In the genomic region with DNA sequence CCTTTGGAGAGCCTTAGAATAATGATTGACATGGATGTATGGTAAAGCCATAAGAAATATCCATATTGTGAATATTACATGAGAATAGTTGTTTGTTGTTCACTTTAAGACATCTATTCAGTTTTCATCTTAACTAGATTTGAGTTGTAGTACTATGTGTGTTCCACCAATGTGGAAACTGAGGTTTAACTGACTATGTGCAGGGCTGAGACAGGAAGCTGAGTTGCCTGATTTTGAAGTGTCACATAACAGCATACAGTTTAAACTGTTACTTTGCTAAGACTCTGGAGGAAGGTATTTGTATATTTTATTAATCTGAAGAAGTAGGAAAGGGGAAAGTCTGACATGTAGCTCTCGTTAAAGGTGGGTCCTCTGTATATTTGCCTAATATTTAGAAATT, we compare ENCODE assay signal across 17 cellular contexts. TPM values are rescaled to one million over a fixed set of nuclear protein-coding genes. Genes with fewer than 3 reads are reported as not detected.
A peak's percentile ranks its signal among the peaks of the same experiment; 100 is the strongest.
DNase-seq lines count a peak whose midpoint lies in the region; ATAC-seq, FAIRE-seq and TF ChIP-seq lines count a peak whose summit lies in the region.
"Had no signal": no experiment of that assay in that cellular context is flagged by ENCODE, and none has a peak within 500 bp of the region (broad histone marks: within the 10 kb centered on the region; RNA-seq: fewer than 3 reads in every experiment).

No MANE protein-coding gene starts in this region.

- no peaks in the 10 kb centered on the region for H3K9me1 ChIP-seq in K562 (ENCODE audit: control insufficient read depth, insufficient read depth, low read length)

- TF ChIP-seq POLR2A in K562 (conservative IDR thresholded peaks at IDR 0.05) = no peak

- TF ChIP-seq RAD21 in K562 (CRISPR knock-in tag; conservative IDR thresholded peaks at IDR 0.05 in 1 of 2, IDR thresholded peaks at IDR 0.05 in 1 of 2) = no peak

- 87% methylated on average over 1 of the region's 1 CpG for WGBS in K562 (ENCODE audit: insufficient coverage, low coverage, missing lambda C conversion rate)

- H3K9me3 ChIP-seq in OCI-LY1 (ENCODE audit: low read length) = no peaks in the 10 kb centered on the region
- H3K9me3 ChIP-seq in K562 (replicated peaks; ENCODE audit: control insufficient read depth, insufficient read depth, low read depth, low read length) = no peaks in the 10 kb centered on the region
- no peaks in the 10 kb centered on the region for H3K9me3 ChIP-seq in skeletal muscle satellite cell (replicated peaks; ENCODE audit: low read length)
- H3K9me3 ChIP-seq: HAP-1, heart right ventricle, tibial nerve had no signal

- peaks cover 40% of the 10 kb centered on the region for H3K4me1 Mint-ChIP-seq in activated CD8-positive, alpha-beta memory T cell treated with anti-CD3 and anti-CD28 coated beads, Interleukin-2, amount 10 ng/mL, durations not matched to agents 7 days and 5 days

- H3K36me3 Mint-ChIP-seq in activated CD8-positive, alpha-beta memory T cell treated with anti-CD3 and anti-CD28 coated beads, Interleukin-2, amount 10 ng/mL, durations not matched to agents 7 days and 5 days = peaks cover 51% of the 10 kb centered on the region

- in situ Hi-C loops in K562 (cut with MboI) = no loop called here

- no peak for FAIRE-seq in K562 (lab: Jason Lieb, UNC)

- no peaks in the 10 kb centered on the region for H3K9me3 Mint-ChIP-seq in activated CD8-positive, alpha-beta memory T cell treated with anti-CD3 and anti-CD28 coated beads, Interleukin-2, amount 10 ng/mL, durations not matched to agents 7 days and 5 days (ENCODE audit: low read depth)

- DNase-seq in activated CD8-positive, alpha-beta memory T cell treated with anti-CD3 and anti-CD28 coated beads, Interleukin-2, amount 10 ng/mL, durations not matched to agents 7 days and 5 days = no peak
- DNase-seq in activated CD8-positive, alpha-beta memory T cell treated with anti-CD3 and anti-CD28 coated beads, Interleukin-2, amount 50 U/mL, for 48 hours = no peak
- DNase-seq in K562 (ENCODE audit: extremely low read depth in 1 of 4, low spot score in 3 of 4) (no peak), HK-2 (ENCODE audit: unreplicated experiment) (no peak), DMS153 treated with DMSO at 0.1 percent for 48 hours (lab: John Stamatoyannopoulos, UW; ENCODE audit: unreplicated experiment) (no peak)
- DNase-seq: activated naive CD4-positive, alpha-beta T cell; cerebellar nuclear complex; heart right ventricle; NCI-H187; NCI-H526; SHP77 treated with DMSO at 0.1 percent for 48 hours had no signal

- no peak for ATAC-seq in activated CD8-positive, alpha-beta memory T cell treated with anti-CD3 and anti-CD28 coated beads, Interleukin-2, amount 10 ng/mL, durations not matched to agents 7 days and 5 days
- no peak for ATAC-seq in K562
- ATAC-seq in GM19467 (IDR thresholded peaks at IDR 0.05; ENCODE audit: unreplicated experiment) = no peak
- ATAC-seq: heart right ventricle had no signal

- CTCF ChIA-PET in activated CD8-positive, alpha-beta memory T cell treated with anti-CD3 and anti-CD28 coated beads, Interleukin-2, amount 10 ng/mL, durations not matched to agents 7 days and 5 days (lab: Charles Lee) = interaction anchor here (0.8 to 1.8 kb wide), 5 partner anchors 8 to 156 kb away, joined by 3 to 7 read pairs (median 4); no protein-coding TSS in a partner anchor
- CTCF ChIA-PET in K562 (lab: Yijun Ruan, JAX; ENCODE audit: low intra/inter-chr PET ratio) = no interaction called here

- no peak for TF ChIP-seq EP300 in K562 (IDR thresholded peaks at IDR 0.05; ENCODE audit: low read length)

- peaks cover 19% of the 10 kb centered on the region for H3K4me1 ChIP-seq in OCI-LY1 (ENCODE audit: insufficient read depth, low read length, severe bottlenecking)
- H3K4me1 ChIP-seq in K562 (replicated peaks in 1 of 2; ENCODE audit: control insufficient read depth in 2 of 2, insufficient read depth in 2 of 2, low read length in 2 of 2) = peaks cover 0 to 2% of the 10 kb centered on the region in 2 experiments; a peak in 2 of 5 replicates
- H3K4me1 ChIP-seq in skeletal muscle satellite cell (ENCODE audit: control insufficient read depth, insufficient read depth, low read length) = peaks cover 37% of the 10 kb centered on the region

- no peak overlapping the region for H3K27ac ChIP-seq in OCI-LY1 (ENCODE audit: low read depth, low read length, poor library complexity, severe bottlenecking)
- no peak overlapping the region for H3K27ac ChIP-seq in K562 (ENCODE audit: extremely low read depth, low read depth, low read length)
- H3K27ac ChIP-seq: epithelial cell of prostate, heart right ventricle, tibial nerve had no signal

- intact Hi-C loops in K562 (cut with micrococcal nuclease) = no loop called here

- H2AFZ ChIP-seq in OCI-LY1 (ENCODE audit: low read length) (no peak overlapping the region), K562 (ENCODE audit: low read depth, low read length) (no peak overlapping the region)

- POLR2A ChIA-PET in K562 (lab: Yijun Ruan, JAX) = interaction anchor here (0.6 to 1.1 kb wide), 3 partner anchors 11 to 630 kb away, joined by 3 read pairs; no protein-coding TSS in a partner anchor

- peaks cover 54% of the 10 kb centered on the region for H3K36me3 ChIP-seq in OCI-LY1 (ENCODE audit: insufficient read depth, low read length)
- peaks cover 53% of the 10 kb centered on the region; the same call in 2 of the 3 replicates for H3K36me3 ChIP-seq in K562 (ENCODE audit: control insufficient read depth, insufficient read depth, low read length)
- H3K36me3 ChIP-seq in skeletal muscle satellite cell (ENCODE audit: insufficient read depth, low read length) = peaks cover 19% of the 10 kb centered on the region

- no peak overlapping the region for H3K9ac ChIP-seq in OCI-LY1 (ENCODE audit: low read length)
- H3K9ac ChIP-seq in K562 (ENCODE audit: insufficient read depth in 1 of 2, low read depth in 2 of 2, low read length in 2 of 2) = no peak overlapping the region
- no peak overlapping the region for H3K9ac ChIP-seq in skeletal muscle satellite cell (ENCODE audit: low read depth, low read length)

- H3K79me2 ChIP-seq in OCI-LY1 (ENCODE audit: insufficient read depth, low read length) (peaks cover 49% of the 10 kb centered on the region), K562 (ENCODE audit: control insufficient read depth, insufficient read depth, low read length) (peaks cover 54% of the 10 kb centered on the region)

- H3K4me3 Mint-ChIP-seq in activated CD8-positive, alpha-beta memory T cell treated with anti-CD3 and anti-CD28 coated beads, Interleukin-2, amount 10 ng/mL, durations not matched to agents 7 days and 5 days = peak overlapping the region; percentile 88

- no TSS peak for BruUV-seq in K562 (replicated peaks; lab: Mats Ljungman, UMichigan)

- no peak for TF ChIP-seq CTCF in OCI-LY1 (IDR thresholded peaks at IDR 0.05; ENCODE audit: low read length)
- TF ChIP-seq CTCF in K562 (IDR thresholded peaks at IDR 0.05 in 2 of 3, conservative IDR thresholded peaks at IDR 0.05 in 1 of 3; ENCODE audit: insufficient read depth in 2 of 3, low read depth in 1 of 3, low read length in 3 of 3) = no peak

- no peaks in the 10 kb centered on the region for H3K9me2 ChIP-seq in OCI-LY1 (ENCODE audit: low read depth, low read length)

- peak overlapping the region; percentile 85 for H3K4me3 ChIP-seq in OCI-LY1 (ENCODE audit: low read depth, low read length, poor library complexity, severe bottlenecking)
- no peak overlapping the region for H3K4me3 ChIP-seq in K562
- H3K4me3 ChIP-seq in skeletal muscle satellite cell (ENCODE audit: low read length) = no peak overlapping the region
- H3K4me3 ChIP-seq: tibial nerve had no signal

- H4K20me1 ChIP-seq in OCI-LY1 (ENCODE audit: insufficient read depth, low read length) = no peaks in the 10 kb centered on the region
- H4K20me1 ChIP-seq in K562 (replicated peaks; ENCODE audit: control insufficient read depth, insufficient read depth, low read length) = no peaks in the 10 kb centered on the region

- peak overlapping the region; percentile 98 for H3K27ac Mint-ChIP-seq in activated CD8-positive, alpha-beta memory T cell treated with anti-CD3 and anti-CD28 coated beads, Interleukin-2, amount 10 ng/mL, durations not matched to agents 7 days and 5 days

- H3K27me3 ChIP-seq in OCI-LY1 (ENCODE audit: insufficient read depth, low read length) (no peaks in the 10 kb centered on the region), K562 (ENCODE audit: control insufficient read depth in 2 of 2, insufficient read depth in 2 of 2, low read length in 2 of 2) (no peaks in the 10 kb centered on the region), skeletal muscle satellite cell (ENCODE audit: control insufficient read depth, insufficient read depth, low read length) (no peaks in the 10 kb centered on the region)
- H3K27me3 ChIP-seq: heart right ventricle, tibial nerve had no signal

- no peaks in the 10 kb centered on the region for H3F3A ChIP-seq in OCI-LY1 (ENCODE audit: insufficient read depth, low read length)

- no peaks in the 10 kb centered on the region for H3K27me3 Mint-ChIP-seq in activated CD8-positive, alpha-beta memory T cell treated with anti-CD3 and anti-CD28 coated beads, Interleukin-2, amount 10 ng/mL, durations not matched to agents 7 days and 5 days

- H3K4me2 ChIP-seq in OCI-LY1 (ENCODE audit: low read length) = peak overlapping the region; percentile 83
- H3K4me2 ChIP-seq in K562 (ENCODE audit: insufficient read depth, low read length) = no peak overlapping the region; the same call in 1 of the 2 replicates
- peak overlapping the region; percentile 49 for H3K4me2 ChIP-seq in skeletal muscle satellite cell (ENCODE audit: low read length)

RNA-seq across cellular contexts. Expression of a gene that starts 2.1 kb away (rescaled TPM):
- total RNA-seq in activated CD8-positive, alpha-beta memory T cell treated with anti-CD3 and anti-CD28 coated beads, Interleukin-2, amount 10 ng/mL, durations not matched to agents 7 days and 5 days = 10 to 100 TPM; 73.4 to 82.8 TPM
- total RNA-seq in K562 (2011; cell fraction: chromatin; rRNA removed; ENCODE audit: low replicate concordance) = 23.1 and 105 TPM in 2 replicates
- 12.8 and 20.9 TPM in 2 replicates for total RNA-seq in K562 (2011; cell fraction: nucleolus; rRNA removed)
- 31.7 and 50.8 TPM in 2 replicates for total RNA-seq in K562 (2011; cell fraction: nucleoplasm; rRNA removed)
- 24.0 and 26.0 TPM in 2 replicates for total RNA-seq in K562 (2014; rRNA removed)
- total RNA-seq in K562 (2014; rRNA removed; fragmentation: Illumina TruSeq; extraction: Trizol) = 50.1 and 57.7 TPM in 2 replicates
- total RNA-seq in K562 (2015; rRNA removed; fragmentation: Illumina TruSeq; extraction: Trizol) = 44.1 and 46.0 TPM in 2 replicates
- total RNA-seq in K562 (2021) = 38.7 and 40.8 TPM in 2 replicates
- 42.2 and 53.0 TPM in 2 replicates for polyA plus RNA-seq in K562 (2011; rRNA removed)
- polyA plus RNA-seq in K562 (2011; cell fraction: cytosol; rRNA removed) = 5.8 and 11.8 TPM in 2 replicates
- polyA plus RNA-seq in K562 (2011; cell fraction: nucleus; rRNA removed) = 33.4 and 51.5 TPM in 2 replicates
- polyA plus RNA-seq in K562 (2012) = 19.3 and 20.5 TPM in 2 replicates
- polyA plus RNA-seq in K562 (2014; fragmentation: Illumina TruSeq; extraction: Trizol) = 32.3 and 36.5 TPM in 2 replicates
- 10 to 100 TPM; 19.0 to 33.6 TPM for polyA plus RNA-seq in K562 (2014; fragmentation: Nextera tagmentation; extraction: Ambion mirVana)
- 20.4 and 26.5 TPM in 2 replicates for polyA plus RNA-seq in K562 (2014; rRNA removed)
- polyA minus RNA-seq in K562 (2011; rRNA and poly(A)+ RNA removed) = 58.0 and 63.6 TPM in 2 replicates
- 19.6 and 28.1 TPM in 2 replicates for polyA minus RNA-seq in K562 (2011; cell fraction: cytosol; rRNA and poly(A)+ RNA removed)
- 40.1 and 71.8 TPM in 2 replicates for polyA minus RNA-seq in K562 (2011; cell fraction: nucleus; rRNA and poly(A)+ RNA removed)
- 37.3 and 47.6 TPM in 2 replicates for total RNA-seq in skeletal muscle satellite cell (2012; rRNA removed)

RNA-seq across cellular contexts. Expression of a gene that starts 41.8 kb away (rescaled TPM):
- total RNA-seq in activated CD8-positive, alpha-beta memory T cell treated with anti-CD3 and anti-CD28 coated beads, Interleukin-2, amount 10 ng/mL, durations not matched to agents 7 days and 5 days = 10 to 100 TPM in 1 of 2 experiments, 1 to 10 TPM in 1; 8.8 to 11.4 TPM
- total RNA-seq in K562 (2011; cell fraction: chromatin; rRNA removed; ENCODE audit: low replicate concordance) = 3.5 and 4.7 TPM in 2 replicates
- 7.6 and 9.3 TPM in 2 replicates for total RNA-seq in K562 (2011; cell fraction: nucleolus; rRNA removed)
- 4.1 and 6.2 TPM in 2 replicates for total RNA-seq in K562 (2011; cell fraction: nucleoplasm; rRNA removed)
- 1.4 and 1.6 TPM in 2 replicates for total RNA-seq in K562 (2014; rRNA removed)
- 2.8 and 4.0 TPM in 2 replicates for total RNA-seq in K562 (2014; rRNA removed; fragmentation: Illumina TruSeq; extraction: Trizol)
- total RNA-seq in K562 (2015; rRNA removed; fragmentation: Illumina TruSeq; extraction: Trizol) = 2.9 and 3.1 TPM in 2 replicates
- 5.0 and 5.2 TPM in 2 replicates for total RNA-seq in K562 (2021)
- 2.5 and 3.1 TPM in 2 replicates for polyA plus RNA-seq in K562 (2011; rRNA removed)
- polyA plus RNA-seq in K562 (2011; cell fraction: cytosol; rRNA removed) = 1.5 and 1.8 TPM in 2 replicates
- 1.7 and 2.6 TPM in 2 replicates for polyA plus RNA-seq in K562 (2011; cell fraction: nucleus; rRNA removed)
- 2.8 and 3.6 TPM in 2 replicates for polyA plus RNA-seq in K562 (2012)
- polyA plus RNA-seq in K562 (2014; fragmentation: Illumina TruSeq; extraction: Trizol) = 3.3 and 3.9 TPM in 2 replicates
- polyA plus RNA-seq in K562 (2014; fragmentation: Nextera tagmentation; extraction: Ambion mirVana) = 1 to 10 TPM; 1.3 to 3.0 TPM
- 1.8 and 2.8 TPM in 2 replicates for polyA plus RNA-seq in K562 (2014; rRNA removed)
- polyA minus RNA-seq in K562 (2011; rRNA and poly(A)+ RNA removed) = 4.3 and 4.9 TPM in 2 replicates
- 2.5 and 2.7 TPM in 2 replicates for polyA minus RNA-seq in K562 (2011; cell fraction: cytosol; rRNA and poly(A)+ RNA removed)
- polyA minus RNA-seq in K562 (2011; cell fraction: nucleus; rRNA and poly(A)+ RNA removed) = 5.5 and 7.8 TPM in 2 replicates
- total RNA-seq in skeletal muscle satellite cell (2012; rRNA removed) = 9.0 and 11.4 TPM in 2 replicates
